In genomic region chr19:4791183-4792018, GRCh38 we compare ENCODE assay signal across 1 cellular context.
TF ChIP-seq lines count a peak whose summit lies in the region.

FEM1A (plus strand) TSS chr19:4791734; CDS start chr19:4791855, 121 bp downstream.

TF ChIP-seq in HepG2, 621 proteins besides CTCF, POLR2A, EP300 and RAD21 (continued from another document and continues in another):
- TF ChIP-seq CEBPZ (IDR thresholded peaks at IDR 0.05; ENCODE audit: low read length) (no peak), ZNF713 (CRISPR knock-in tag; IDR thresholded peaks at IDR 0.05) (no peak), HHEX (CRISPR knock-in tag; IDR thresholded peaks at IDR 0.05) (no peak), ZUFSP (CRISPR knock-in tag; IDR thresholded peaks at IDR 0.05; ENCODE audit: borderline replicate concordance) (no peak), ZNF337 (CRISPR knock-in tag; IDR thresholded peaks at IDR 0.05; ENCODE audit: borderline replicate concordance, low read depth) (no peak), GABPB1 (CRISPR knock-in tag; IDR thresholded peaks at IDR 0.05) (peak; percentile 97), SRSF1 (optimal IDR thresholded peaks at IDR 0.05; ENCODE audit: low read depth, low read length) (no peak), LRRFIP1 (CRISPR knock-in tag; conservative IDR thresholded peaks at IDR 0.05) (no peak), GLMP (CRISPR knock-in tag; IDR thresholded peaks at IDR 0.05; ENCODE audit: borderline replicate concordance) (no peak), BCLAF1 (IDR thresholded peaks at IDR 0.05) (no peak), ZNF792 (CRISPR knock-in tag; IDR thresholded peaks at IDR 0.05) (no peak), ZBTB40 (IDR thresholded peaks at IDR 0.05) (peak; percentile 58; the same call in 1 of the 2 replicates), ZBTB40 (CRISPR knock-in tag; IDR thresholded peaks at IDR 0.05) (no peak), POLR2AphosphoS5 (IDR thresholded peaks at IDR 0.05; ENCODE audit: low read depth, low read length) (peak; percentile 77), REL (CRISPR knock-in tag; conservative IDR thresholded peaks at IDR 0.05) (0 out of 2 replicates have a peak, but pooled peaks have one; percentile 11), RBM39 (IDR thresholded peaks at IDR 0.05; ENCODE audit: low read depth, low read length, poor library complexity, severe bottlenecking) (peak; percentile 37), BRF2 (CRISPR knock-in tag; IDR thresholded peaks at IDR 0.05) (no peak), HDAC2 (CRISPR knock-in tag; IDR thresholded peaks at IDR 0.05) (peak; percentile 15; the same call in 1 of the 2 replicates), ZNF619 (CRISPR knock-in tag; IDR thresholded peaks at IDR 0.05) (no peak), MXD1 (CRISPR knock-in tag; IDR thresholded peaks at IDR 0.05) (peak; percentile 12; the same call in 1 of the 2 replicates), HNF4A (CRISPR knock-in tag; IDR thresholded peaks at IDR 0.05) (peak; percentile 37; the same call in 1 of the 2 replicates), ZNF362 (CRISPR knock-in tag; IDR thresholded peaks at IDR 0.05; ENCODE audit: borderline replicate concordance) (peak; percentile 55; the same call in 1 of the 2 replicates), ZBTB25 (CRISPR knock-in tag; IDR thresholded peaks at IDR 0.05) (no peak), ZNF724P (CRISPR knock-in tag; IDR thresholded peaks at IDR 0.05; ENCODE audit: borderline replicate concordance) (peak; percentile 78; the same call in 1 of the 2 replicates), CREM (IDR thresholded peaks at IDR 0.05) (peak; percentile 100), CREM (CRISPR knock-in tag; IDR thresholded peaks at IDR 0.05) (peak; percentile 76)
